In genomic region chr3:140014831-140015495, GRCh38 we compare ENCODE assay signal across 17 cellular contexts.
DNase-seq lines count a peak whose midpoint lies in the region; ATAC-seq and TF ChIP-seq lines count a peak whose summit lies in the region.
"Had no signal": no experiment of that assay in that cellular context is flagged by ENCODE, and none has a peak within 500 bp of the region (broad histone marks: within the 10 kb centered on the region; RNA-seq: fewer than 3 reads in every experiment).

No MANE protein-coding gene starts in this region.

- H3K27ac ChIP-seq in breast epithelium = no peak overlapping the region
- H3K27ac ChIP-seq: GM23248 had no signal

- H3K4me1 ChIP-seq in breast epithelium = no peaks in the 10 kb centered on the region

- CTCF ChIA-PET in WTC11 (lab: Charles Lee) = no interaction called here

- H3K4me3 ChIP-seq in LNCaP clone FGC (ENCODE audit: low read depth, low read length) = no peak overlapping the region
- no peak overlapping the region for H3K4me3 ChIP-seq in breast epithelium
- H3K4me3 ChIP-seq: GM23248 had no signal

- H3K4me1 Mint-ChIP-seq in WTC11 = no peaks in the 10 kb centered on the region
- H3K4me1 Mint-ChIP-seq: CD4-positive, CD25-positive, alpha-beta regulatory T cell; H9 had no signal

- H3K27me3 ChIP-seq in breast epithelium = no peaks in the 10 kb centered on the region

- no peaks in the 10 kb centered on the region for H3K27me3 Mint-ChIP-seq in WTC11 (ENCODE audit: low read depth)
- H3K27me3 Mint-ChIP-seq: CD4-positive, CD25-positive, alpha-beta regulatory T cell had no signal

- no peak for TF ChIP-seq POLR2A in breast epithelium (IDR thresholded peaks at IDR 0.05)

- H3K9me3 ChIP-seq in breast epithelium = no peaks in the 10 kb centered on the region
- H3K9me3 ChIP-seq: Caco-2 had no signal

- H3K9me3 Mint-ChIP-seq in WTC11 = no peaks in the 10 kb centered on the region
- H3K9me3 Mint-ChIP-seq: CD8-positive, alpha-beta T cell; H9 had no signal

- ATAC-seq in WTC11 (no peak), sciatic nerve (peak; percentile 48), GM21515 (IDR thresholded peaks at IDR 0.05; ENCODE audit: unreplicated experiment) (no peak), left lobe of liver (no peak)
- ATAC-seq: CD8-positive, alpha-beta T cell; HCT116 had no signal

- intact Hi-C loops in sciatic nerve (cut with DNase I) (no loop called here), breast epithelium (cut with DNase I; ENCODE audit: low total_unique reads) (no loop called here)

- H3K36me3 Mint-ChIP-seq in WTC11 = no peaks in the 10 kb centered on the region
- H3K36me3 Mint-ChIP-seq: CD4-positive, CD25-positive, alpha-beta regulatory T cell; CD8-positive, alpha-beta T cell had no signal

- no peaks in the 10 kb centered on the region for H3K36me3 ChIP-seq in breast epithelium

- H3K27ac Mint-ChIP-seq in WTC11 = peak overlapping the region; percentile 38
- H3K27ac Mint-ChIP-seq: CD4-positive, CD25-positive, alpha-beta regulatory T cell; CD8-positive, alpha-beta T cell; H9 had no signal

- no peak overlapping the region for H3K4me3 Mint-ChIP-seq in WTC11
- H3K4me3 Mint-ChIP-seq: CD4-positive, CD25-positive, alpha-beta regulatory T cell; CD8-positive, alpha-beta T cell; H9 had no signal

- DNase-seq in LNCaP clone FGC (ENCODE audit: low read depth) (peak; percentile 71), WTC11 (ENCODE audit: low spot score) (no peak), medulla oblongata (ENCODE audit: extremely low spot score) (peak; percentile 61), sciatic nerve (ENCODE audit: low spot score) (no peak), NOMO-1 treated with DMSO at 0.1 percent for 48 hours (lab: John Stamatoyannopoulos, UW; ENCODE audit: unreplicated experiment) (no peak), breast epithelium (ENCODE audit: low spot score in 2 of 2) (no peak), left lobe of liver (ENCODE audit: low spot score) (no peak)
- DNase-seq: C1 segment of cervical spinal cord; Caco-2; CD4-positive, CD25-positive, alpha-beta regulatory T cell; CD8-positive, alpha-beta T cell; DMS153; DND-41; GM23248; H9 had no signal

- POLR2A ChIA-PET in WTC11 (lab: Charles Lee) = no interaction called here

- TF ChIP-seq CTCF in LNCaP clone FGC (IDR thresholded peaks at IDR 0.05; ENCODE audit: control insufficient read depth, extremely low read depth, insufficient read depth) (no peak), WTC11 (IDR thresholded peaks at IDR 0.05) (no peak), breast epithelium (IDR thresholded peaks at IDR 0.05) (no peak)

TF ChIP-seq in WTC11, 78 proteins besides CTCF, POLR2A, EP300 and RAD21:
- TF ChIP-seq PREB (CRISPR knock-in tag; IDR thresholded peaks at IDR 0.05; ENCODE audit: borderline replicate concordance) (no peak), ERG (CRISPR knock-in tag; IDR thresholded peaks at IDR 0.05) (no peak), EMX1 (CRISPR knock-in tag; IDR thresholded peaks at IDR 0.05) (no peak), CBFB (CRISPR knock-in tag; IDR thresholded peaks at IDR 0.05; ENCODE audit: low read depth) (no peak), MLX (CRISPR knock-in tag; IDR thresholded peaks at IDR 0.05) (no peak), ATF6 (CRISPR knock-in tag; IDR thresholded peaks at IDR 0.05) (no peak), NR2C2 (CRISPR knock-in tag; IDR thresholded peaks at IDR 0.05) (no peak), TEAD1 (CRISPR knock-in tag; IDR thresholded peaks at IDR 0.05) (no peak), ZNF138 (CRISPR knock-in tag; conservative IDR thresholded peaks at IDR 0.05) (no peak), ZNF423 (CRISPR knock-in tag; IDR thresholded peaks at IDR 0.05) (no peak), ZNF281 (CRISPR knock-in tag; IDR thresholded peaks at IDR 0.05) (no peak)

Comparison
In these comparisons a context has a peak if more than half of its experiments do, and no peak if none do; other contexts are left out.
1. DNase-seq: peak in LNCaP clone FGC (single experiment) and medulla oblongata (single experiment); none in WTC11 (single experiment), sciatic nerve (single experiment), NOMO-1 treated with DMSO at 0.1 percent for 48 hours (single experiment), breast epithelium (0 of 2) and left lobe of liver (single experiment).